In genomic region chr6:130794010-130794675, GRCh38 we compare ENCODE assay signal across 26 cellular contexts. TPM values are rescaled to one million over a fixed set of nuclear protein-coding genes. Genes with fewer than 3 reads are reported as not detected.
"Had no signal": no experiment of that assay in that cellular context is flagged by ENCODE, and none has a peak within 500 bp of the region (broad histone marks: within the 10 kb centered on the region; RNA-seq: fewer than 3 reads in every experiment).

No MANE protein-coding gene starts in this region.

- H3K9me3 ChIP-seq: upper lobe of right lung had no signal

- H3K9me3 Mint-ChIP-seq: T-helper 1 cell treated with Interleukin-12 subunit alpha and Interleukin-12 subunit beta and Interleukin-4 antibody, amounts not matched to agents 30 μg/mL and 1 μg/mL, for 36 hours had no signal

- ATAC-seq: heart right ventricle; left cardiac atrium; stimulated activated naive B cell treated with anti-CD40 and anti-IgM and Interleukin-4, amounts not matched to agents 10 μg/mL and 1 μg/mL and 100 μg/mL, for 72 hours; upper lobe of right lung had no signal

- H3K27ac ChIP-seq: heart right ventricle, upper lobe of right lung had no signal

- H3K36me3 ChIP-seq: heart right ventricle, upper lobe of right lung had no signal

- H3K4me1 ChIP-seq: upper lobe of right lung had no signal

- H3K27me3 ChIP-seq: heart right ventricle, upper lobe of right lung had no signal

- H3K36me3 Mint-ChIP-seq: activated naive CD4-positive, alpha-beta T cell treated with anti-CD3 and anti-CD28 coated beads, Interleukin-2, amount 10 ng/mL, durations not matched to agents 7 days and 5 days; brain; stimulated activated naive B cell treated with anti-CD40 and anti-IgM and Interleukin-4, amounts not matched to agents 10 μg/mL and 1 μg/mL and 100 μg/mL, for 72 hours had no signal

- H3K27ac Mint-ChIP-seq: activated B cell treated with CpG ODN at 0.5 μM for 24 hours; activated CD4-positive, alpha-beta T cell treated with anti-CD3 and anti-CD28 coated beads, Interleukin-2, amount 10 ng/mL, durations not matched to agents 24 days and 14 days; activated naive CD4-positive, alpha-beta T cell treated with anti-CD3 and anti-CD28 coated beads, Interleukin-2, amount 10 ng/mL, durations not matched to agents 7 days and 5 days; activated T-cell treated with anti-CD3 and anti-CD28 coated beads, Interleukin-2, amount 50 U/mL, for 24 hours; brain; stimulated activated naive B cell treated with anti-CD40 and anti-IgM and Interleukin-4, amounts not matched to agents 10 μg/mL and 1 μg/mL and 100 μg/mL, for 72 hours; T-helper 1 cell treated with Interleukin-12 subunit alpha and Interleukin-12 subunit beta and Interleukin-4 antibody, amounts not matched to agents 30 μg/mL and 1 μg/mL, for 36 hours had no signal

- H3K4me3 ChIP-seq: heart right ventricle, smooth muscle cell, upper lobe of right lung had no signal

- H3K27me3 Mint-ChIP-seq: activated T-cell treated with anti-CD3 and anti-CD28 coated beads, Interleukin-2, amount 50 U/mL, for 24 hours; stimulated activated naive B cell treated with anti-CD40 and anti-IgM and Interleukin-4, amounts not matched to agents 10 μg/mL and 1 μg/mL and 100 μg/mL, for 72 hours had no signal

- DNase-seq: activated B cell treated with CpG ODN at 0.5 μM for 24 hours; activated CD4-positive, alpha-beta T cell treated with anti-CD3 and anti-CD28 coated beads, Interleukin-2, amount 10 ng/mL, durations not matched to agents 24 days and 14 days; activated naive CD4-positive, alpha-beta T cell treated with anti-CD3 and anti-CD28 coated beads, Interleukin-2, amount 10 ng/mL, durations not matched to agents 7 days and 5 days; activated T-cell treated with anti-CD3 and anti-CD28 coated beads, Interleukin-2, amount 50 U/mL, for 24 hours; aorta; foreskin fibroblast; heart right ventricle; islet precursor cell; left cardiac atrium; nucleus accumbens; stimulated activated CD4-positive, alpha-beta T cell treated with anti-CD3 and anti-CD28 coated beads, Interleukin-15, amount 100 ng/mL, for 24 hours; stimulated activated naive B cell treated with anti-CD40 and anti-IgM and Interleukin-4, amounts not matched to agents 10 μg/mL and 1 μg/mL and 100 μg/mL, for 72 hours; T1000; upper lobe of right lung had no signal

- H3K4me1 Mint-ChIP-seq: activated B cell treated with CpG ODN at 0.5 μM for 24 hours; activated CD4-positive, alpha-beta T cell treated with anti-CD3 and anti-CD28 coated beads, Interleukin-2, amount 10 ng/mL, durations not matched to agents 24 days and 14 days; activated naive CD4-positive, alpha-beta T cell treated with anti-CD3 and anti-CD28 coated beads, Interleukin-2, amount 10 ng/mL, durations not matched to agents 7 days and 5 days had no signal

- H3K4me3 Mint-ChIP-seq: activated B cell treated with CpG ODN at 0.5 μM for 24 hours; activated CD4-positive, alpha-beta T cell treated with anti-CD3 and anti-CD28 coated beads, Interleukin-2, amount 10 ng/mL, durations not matched to agents 24 days and 14 days; activated naive CD4-positive, alpha-beta T cell treated with anti-CD3 and anti-CD28 coated beads, Interleukin-2, amount 10 ng/mL, durations not matched to agents 7 days and 5 days; activated T-cell treated with anti-CD3 and anti-CD28 coated beads, Interleukin-2, amount 50 U/mL, for 24 hours; brain; stimulated activated naive B cell treated with anti-CD40 and anti-IgM and Interleukin-4, amounts not matched to agents 10 μg/mL and 1 μg/mL and 100 μg/mL, for 72 hours; T-helper 1 cell treated with Interleukin-12 subunit alpha and Interleukin-12 subunit beta and Interleukin-4 antibody, amounts not matched to agents 30 μg/mL and 1 μg/mL, for 36 hours had no signal

- H3K4me2 ChIP-seq: smooth muscle cell had no signal

RNA-seq across cellular contexts. Expression of gene SMLR1, which starts 33.1 kb away (rescaled TPM):
- total RNA-seq: activated B cell treated with CpG ODN at 0.5 μM for 24 hours; activated CD4-positive, alpha-beta T cell treated with anti-CD3 and anti-CD28 coated beads, Interleukin-2, amount 10 ng/mL, durations not matched to agents 24 days and 14 days; aorta; cardiac septum; chondrocyte; fibroblast of lung; heart right ventricle; left cardiac atrium; mononuclear cell; myocyte; renal cortical epithelial cell; sciatic nerve; smooth muscle cell; subcutaneous adipose tissue; upper lobe of right lung had no signal
- polyA plus RNA-seq: fibroblast of lung, heart right ventricle, neural cell, smooth muscle cell had no signal
